Comparison of ENCODE assay signal across 1 cellular context in the genomic region with DNA sequence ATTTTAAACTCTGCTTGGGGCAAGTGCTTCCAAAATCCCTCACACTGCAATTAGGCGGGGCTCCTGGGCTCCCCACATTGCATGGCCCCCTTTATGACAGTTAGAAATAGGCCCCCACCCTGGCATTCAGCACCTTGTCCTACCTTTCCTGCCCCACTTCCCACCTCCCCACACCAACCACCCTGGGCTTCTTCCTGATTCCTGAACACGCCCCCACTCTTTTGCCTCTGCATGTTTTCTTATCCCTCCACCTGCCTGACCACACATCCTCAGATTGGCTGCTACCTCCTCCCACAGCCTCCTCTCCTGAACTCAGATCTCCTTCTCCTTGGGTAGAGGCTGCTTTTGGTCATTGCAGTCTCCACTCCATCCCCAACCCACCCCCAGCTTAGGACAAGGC.
TF ChIP-seq lines count a peak whose summit lies in the region.

No MANE protein-coding gene starts in this region.

TF ChIP-seq in GM12878, 131 proteins besides CTCF, POLR2A, EP300 and RAD21:
- TF ChIP-seq SREBF2 (IDR thresholded peaks at IDR 0.05; ENCODE audit: low read length) (no peak), YY1 (IDR thresholded peaks at IDR 0.05; ENCODE audit: low read depth, low read length) (no peak), POU2F2 (IDR thresholded peaks at IDR 0.05; ENCODE audit: borderline replicate concordance, low read depth, low read length) (no peak), IRF4 (IDR thresholded peaks at IDR 0.05; ENCODE audit: low read depth, low read length) (no peak), KAT2A (conservative IDR thresholded peaks at IDR 0.05; ENCODE audit: control insufficient read depth, low read depth, low read length) (no peak), TCF7 (IDR thresholded peaks at IDR 0.05; ENCODE audit: borderline replicate concordance) (no peak), ZZZ3 (IDR thresholded peaks at IDR 0.05; ENCODE audit: control insufficient read depth, insufficient read length, low read depth) (no peak), FOS (IDR thresholded peaks at IDR 0.05; ENCODE audit: borderline replicate concordance, extremely low read depth, insufficient read length) (no peak), CEBPB (IDR thresholded peaks at IDR 0.05; ENCODE audit: borderline replicate concordance in 1 of 2, low read depth in 2 of 2, low read length in 2 of 2) (no peak)
- TF ChIP-seq, protein P1, sequence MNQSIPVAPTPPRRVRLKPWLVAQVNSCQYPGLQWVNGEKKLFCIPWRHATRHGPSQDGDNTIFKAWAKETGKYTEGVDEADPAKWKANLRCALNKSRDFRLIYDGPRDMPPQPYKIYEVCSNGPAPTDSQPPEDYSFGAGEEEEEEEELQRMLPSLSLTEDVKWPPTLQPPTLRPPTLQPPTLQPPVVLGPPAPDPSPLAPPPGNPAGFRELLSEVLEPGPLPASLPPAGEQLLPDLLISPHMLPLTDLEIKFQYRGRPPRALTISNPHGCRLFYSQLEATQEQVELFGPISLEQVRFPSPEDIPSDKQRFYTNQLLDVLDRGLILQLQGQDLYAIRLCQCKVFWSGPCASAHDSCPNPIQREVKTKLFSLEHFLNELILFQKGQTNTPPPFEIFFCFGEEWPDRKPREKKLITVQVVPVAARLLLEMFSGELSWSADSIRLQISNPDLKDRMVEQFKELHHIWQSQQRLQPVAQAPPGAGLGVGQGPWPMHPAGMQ (IDR thresholded peaks at IDR 0.05; ENCODE audit: borderline replicate concordance) = no peak
- TF ChIP-seq, protein P2, sequence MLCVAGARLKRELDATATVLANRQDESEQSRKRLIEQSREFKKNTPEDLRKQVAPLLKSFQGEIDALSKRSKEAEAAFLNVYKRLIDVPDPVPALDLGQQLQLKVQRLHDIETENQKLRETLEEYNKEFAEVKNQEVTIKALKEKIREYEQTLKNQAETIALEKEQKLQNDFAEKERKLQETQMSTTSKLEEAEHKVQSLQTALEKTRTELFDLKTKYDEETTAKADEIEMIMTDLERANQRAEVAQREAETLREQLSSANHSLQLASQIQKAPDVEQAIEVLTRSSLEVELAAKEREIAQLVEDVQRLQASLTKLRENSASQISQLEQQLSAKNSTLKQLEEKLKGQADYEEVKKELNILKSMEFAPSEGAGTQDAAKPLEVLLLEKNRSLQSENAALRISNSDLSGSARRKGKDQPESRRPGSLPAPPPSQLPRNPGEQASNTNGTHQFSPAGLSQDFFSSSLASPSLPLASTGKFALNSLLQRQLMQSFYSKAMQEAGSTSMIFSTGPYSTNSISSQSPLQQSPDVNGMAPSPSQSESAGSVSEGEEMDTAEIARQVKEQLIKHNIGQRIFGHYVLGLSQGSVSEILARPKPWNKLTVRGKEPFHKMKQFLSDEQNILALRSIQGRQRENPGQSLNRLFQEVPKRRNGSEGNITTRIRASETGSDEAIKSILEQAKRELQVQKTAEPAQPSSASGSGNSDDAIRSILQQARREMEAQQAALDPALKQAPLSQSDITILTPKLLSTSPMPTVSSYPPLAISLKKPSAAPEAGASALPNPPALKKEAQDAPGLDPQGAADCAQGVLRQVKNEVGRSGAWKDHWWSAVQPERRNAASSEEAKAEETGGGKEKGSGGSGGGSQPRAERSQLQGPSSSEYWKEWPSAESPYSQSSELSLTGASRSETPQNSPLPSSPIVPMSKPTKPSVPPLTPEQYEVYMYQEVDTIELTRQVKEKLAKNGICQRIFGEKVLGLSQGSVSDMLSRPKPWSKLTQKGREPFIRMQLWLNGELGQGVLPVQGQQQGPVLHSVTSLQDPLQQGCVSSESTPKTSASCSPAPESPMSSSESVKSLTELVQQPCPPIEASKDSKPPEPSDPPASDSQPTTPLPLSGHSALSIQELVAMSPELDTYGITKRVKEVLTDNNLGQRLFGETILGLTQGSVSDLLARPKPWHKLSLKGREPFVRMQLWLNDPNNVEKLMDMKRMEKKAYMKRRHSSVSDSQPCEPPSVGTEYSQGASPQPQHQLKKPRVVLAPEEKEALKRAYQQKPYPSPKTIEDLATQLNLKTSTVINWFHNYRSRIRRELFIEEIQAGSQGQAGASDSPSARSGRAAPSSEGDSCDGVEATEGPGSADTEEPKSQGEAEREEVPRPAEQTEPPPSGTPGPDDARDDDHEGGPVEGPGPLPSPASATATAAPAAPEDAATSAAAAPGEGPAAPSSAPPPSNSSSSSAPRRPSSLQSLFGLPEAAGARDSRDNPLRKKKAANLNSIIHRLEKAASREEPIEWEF (IDR thresholded peaks at IDR 0.05; ENCODE audit: insufficient replicate concordance, low read depth, low read length) = no peak
